In the genomic region with DNA sequence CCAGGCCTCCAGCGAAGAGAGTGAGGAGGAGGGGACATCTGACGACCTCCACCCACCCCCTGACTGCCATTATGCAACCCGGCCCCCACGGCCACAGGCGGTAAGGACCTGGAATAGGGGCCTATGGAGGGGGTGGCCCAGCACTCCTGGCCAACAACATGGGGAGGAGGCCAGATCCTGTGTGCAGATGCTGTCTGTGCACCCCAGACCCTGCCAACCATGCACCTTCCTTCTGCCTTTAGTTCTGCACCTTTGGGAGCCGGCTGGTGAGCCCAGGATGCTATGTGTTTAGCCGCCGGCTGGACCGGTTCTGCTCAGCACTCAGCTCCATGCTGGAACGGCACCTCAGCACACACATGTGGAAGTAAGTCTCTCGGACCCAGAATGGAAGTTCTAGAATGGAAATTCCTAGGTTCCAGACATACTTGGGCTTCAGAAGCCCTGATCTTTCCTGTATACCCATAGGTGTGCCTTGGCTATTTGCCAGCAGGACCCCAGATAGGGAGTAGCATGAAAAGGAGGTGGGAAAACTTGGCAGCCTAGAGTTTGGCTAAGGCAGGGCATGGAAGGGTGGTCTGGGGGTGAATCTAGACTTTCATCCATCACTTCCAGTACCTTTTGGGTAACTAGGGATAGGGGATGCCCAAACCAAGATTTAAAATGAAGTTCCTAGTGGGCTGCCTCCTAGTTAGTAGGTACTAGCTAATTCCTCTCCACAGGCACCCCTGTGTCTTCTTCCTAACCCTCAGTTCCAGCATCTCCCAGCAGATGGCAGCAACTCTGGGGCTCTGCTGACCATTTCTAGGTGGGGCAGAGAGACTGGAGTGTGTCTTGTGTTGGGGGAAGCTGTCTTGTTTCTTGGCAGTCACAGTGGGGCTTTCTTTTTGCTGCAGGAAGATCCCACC, we compare ENCODE assay signal across 8 cellular contexts. TPM values are rescaled to one million over a fixed set of nuclear protein-coding genes. Genes with fewer than 3 reads are reported as not detected.
DNase-seq lines count a peak whose midpoint lies in the region; ATAC-seq and TF ChIP-seq lines count a peak whose summit lies in the region.

No MANE protein-coding gene starts in this region.

- peak; percentile 48 for DNase-seq in GDM1 (lab: John Stamatoyannopoulos, UW)
- DNase-seq in activated naive CD8-positive, alpha-beta T cell treated with anti-CD3 and anti-CD28 coated beads, Interleukin-2, amount 10 ng/mL, durations not matched to agents 7 days and 5 days: peak; percentile 74
- peak; percentile 69 for DNase-seq in Right ventricle myocardium superior
- DNase-seq in retina: peak; percentile 50

- H3K27ac Mint-ChIP-seq in activated naive CD8-positive, alpha-beta T cell treated with anti-CD3 and anti-CD28 coated beads, Interleukin-2, amount 10 ng/mL, durations not matched to agents 7 days and 5 days: no peak overlapping the region

- no peak overlapping the region for H2AFZ ChIP-seq in KMS-11 (ENCODE audit: low read depth)

- no peak overlapping the region for H3K9ac ChIP-seq in KMS-11

- H3K4me3 ChIP-seq in KMS-11 (IDR thresholded peaks at IDR 0.05; ENCODE audit: insufficient read depth, low read depth, low read length): no peak overlapping the region

- POLR2A ChIA-PET in activated naive CD8-positive, alpha-beta T cell treated with anti-CD3 and anti-CD28 coated beads, Interleukin-2, amount 10 ng/mL, durations not matched to agents 7 days and 5 days (lab: Charles Lee): interaction anchor here (1.2 to 17.7 kb wide), 3 partner anchors 11 to 42 kb away, joined by 3 to 212 read pairs (median 4); no protein-coding TSS in a partner anchor

- peak; percentile 93 for TF ChIP-seq CTCF in KMS-11 (conservative IDR thresholded peaks at IDR 0.05; ENCODE audit: low read depth, low read length)

- H3K27me3 Mint-ChIP-seq in activated naive CD8-positive, alpha-beta T cell treated with anti-CD3 and anti-CD28 coated beads, Interleukin-2, amount 10 ng/mL, durations not matched to agents 7 days and 5 days: no peaks in the 10 kb centered on the region

- no peaks in the 10 kb centered on the region for H4K20me1 ChIP-seq in KMS-11 (ENCODE audit: insufficient read depth)

- no peak overlapping the region for H3K27ac ChIP-seq in KMS-11

- H3K27me3 ChIP-seq in KMS-11 (ENCODE audit: insufficient read depth, low read depth): no peaks in the 10 kb centered on the region

- H3K4me2 ChIP-seq in KMS-11: no peak overlapping the region

- no peak overlapping the region for H3K4me3 Mint-ChIP-seq in activated naive CD8-positive, alpha-beta T cell treated with anti-CD3 and anti-CD28 coated beads, Interleukin-2, amount 10 ng/mL, durations not matched to agents 7 days and 5 days

- intact Hi-C loops in Right ventricle myocardium superior (cut with DNase I): loop anchor here (2.0 kb wide), 1 partner anchor 43 kb away; no protein-coding TSS in a partner anchor

- peak; percentile 61 for ATAC-seq in SK-N-SH treated with all-trans-retinoic acid at 6 μM for 48 hours
- ATAC-seq in activated naive CD8-positive, alpha-beta T cell treated with anti-CD3 and anti-CD28 coated beads, Interleukin-2, amount 10 ng/mL, durations not matched to agents 7 days and 5 days (ENCODE audit: low read depth): peak; percentile 28
- ATAC-seq in Right ventricle myocardium superior (ENCODE audit: poor library complexity): peak; percentile 47
- ATAC-seq in HG02870 (IDR thresholded peaks at IDR 0.05; ENCODE audit: unreplicated experiment): no peak
- ATAC-seq in GM18907 (IDR thresholded peaks at IDR 0.05; ENCODE audit: unreplicated experiment): no peak

- peaks cover 21% of the 10 kb centered on the region for H3K4me1 ChIP-seq in KMS-11 (ENCODE audit: low read depth, poor library complexity, severe bottlenecking)

- peaks cover 10% of the 10 kb centered on the region; the same call in 1 of the 2 replicates for H3K79me2 ChIP-seq in KMS-11 (ENCODE audit: insufficient read depth, low read depth)

- H3K9me3 Mint-ChIP-seq in activated naive CD8-positive, alpha-beta T cell treated with anti-CD3 and anti-CD28 coated beads, Interleukin-2, amount 10 ng/mL, durations not matched to agents 7 days and 5 days: no peaks in the 10 kb centered on the region

- H3K36me3 Mint-ChIP-seq in activated naive CD8-positive, alpha-beta T cell treated with anti-CD3 and anti-CD28 coated beads, Interleukin-2, amount 10 ng/mL, durations not matched to agents 7 days and 5 days: peaks cover 10% of the 10 kb centered on the region

- H3K36me3 ChIP-seq in KMS-11 (ENCODE audit: insufficient read depth): no peaks in the 10 kb centered on the region

- peaks cover 15% of the 10 kb centered on the region for H3K4me1 Mint-ChIP-seq in activated naive CD8-positive, alpha-beta T cell treated with anti-CD3 and anti-CD28 coated beads, Interleukin-2, amount 10 ng/mL, durations not matched to agents 7 days and 5 days

TF ChIP-seq in SK-N-SH treated with all-trans-retinoic acid at 6 μM for 48 hours, 23 proteins besides CTCF, POLR2A, EP300 and RAD21:
- no peak for TF ChIP-seq OSR1 (CRISPR knock-in tag; IDR thresholded peaks at IDR 0.05)
- TF ChIP-seq, protein P1, sequence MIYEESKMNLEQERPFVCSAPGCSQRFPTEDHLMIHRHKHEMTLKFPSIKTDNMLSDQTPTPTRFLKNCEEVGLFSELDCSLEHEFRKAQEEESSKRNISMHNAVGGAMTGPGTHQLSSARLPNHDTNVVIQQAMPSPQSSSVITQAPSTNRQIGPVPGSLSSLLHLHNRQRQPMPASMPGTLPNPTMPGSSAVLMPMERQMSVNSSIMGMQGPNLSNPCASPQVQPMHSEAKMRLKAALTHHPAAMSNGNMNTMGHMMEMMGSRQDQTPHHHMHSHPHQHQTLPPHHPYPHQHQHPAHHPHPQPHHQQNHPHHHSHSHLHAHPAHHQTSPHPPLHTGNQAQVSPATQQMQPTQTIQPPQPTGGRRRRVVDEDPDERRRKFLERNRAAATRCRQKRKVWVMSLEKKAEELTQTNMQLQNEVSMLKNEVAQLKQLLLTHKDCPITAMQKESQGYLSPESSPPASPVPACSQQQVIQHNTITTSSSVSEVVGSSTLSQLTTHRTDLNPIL (CRISPR knock-in tag; IDR thresholded peaks at IDR 0.05; ENCODE audit: low read depth): no peak
- TF ChIP-seq ISL1 (CRISPR knock-in tag; IDR thresholded peaks at IDR 0.05): no peak
- no peak for TF ChIP-seq ZNF565 (CRISPR knock-in tag; conservative IDR thresholded peaks at IDR 0.05; ENCODE audit: low read depth)
- no peak for TF ChIP-seq ESRRG (CRISPR knock-in tag; IDR thresholded peaks at IDR 0.05)
- no peak for TF ChIP-seq RARB (CRISPR knock-in tag; IDR thresholded peaks at IDR 0.05)
- no peak for TF ChIP-seq ZFP3 (CRISPR knock-in tag; IDR thresholded peaks at IDR 0.05)
- no peak for TF ChIP-seq ZFP30 (CRISPR knock-in tag; IDR thresholded peaks at IDR 0.05)
- no peak for TF ChIP-seq ARNTL (CRISPR knock-in tag; IDR thresholded peaks at IDR 0.05; ENCODE audit: borderline replicate concordance, low read depth)
- TF ChIP-seq, protein P2, sequence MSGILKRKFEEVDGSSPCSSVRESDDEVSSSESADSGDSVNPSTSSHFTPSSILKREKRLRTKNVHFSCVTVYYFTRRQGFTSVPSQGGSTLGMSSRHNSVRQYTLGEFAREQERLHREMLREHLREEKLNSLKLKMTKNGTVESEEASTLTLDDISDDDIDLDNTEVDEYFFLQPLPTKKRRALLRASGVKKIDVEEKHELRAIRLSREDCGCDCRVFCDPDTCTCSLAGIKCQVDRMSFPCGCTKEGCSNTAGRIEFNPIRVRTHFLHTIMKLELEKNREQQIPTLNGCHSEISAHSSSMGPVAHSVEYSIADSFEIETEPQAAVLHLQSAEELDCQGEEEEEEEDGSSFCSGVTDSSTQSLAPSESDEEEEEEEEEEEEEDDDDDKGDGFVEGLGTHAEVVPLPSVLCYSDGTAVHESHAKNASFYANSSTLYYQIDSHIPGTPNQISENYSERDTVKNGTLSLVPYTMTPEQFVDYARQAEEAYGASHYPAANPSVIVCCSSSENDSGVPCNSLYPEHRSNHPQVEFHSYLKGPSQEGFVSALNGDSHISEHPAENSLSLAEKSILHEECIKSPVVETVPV (CRISPR knock-in tag; IDR thresholded peaks at IDR 0.05): no peak
- no peak for TF ChIP-seq CSDC2 (CRISPR knock-in tag; IDR thresholded peaks at IDR 0.05)
- TF ChIP-seq, protein P3, sequence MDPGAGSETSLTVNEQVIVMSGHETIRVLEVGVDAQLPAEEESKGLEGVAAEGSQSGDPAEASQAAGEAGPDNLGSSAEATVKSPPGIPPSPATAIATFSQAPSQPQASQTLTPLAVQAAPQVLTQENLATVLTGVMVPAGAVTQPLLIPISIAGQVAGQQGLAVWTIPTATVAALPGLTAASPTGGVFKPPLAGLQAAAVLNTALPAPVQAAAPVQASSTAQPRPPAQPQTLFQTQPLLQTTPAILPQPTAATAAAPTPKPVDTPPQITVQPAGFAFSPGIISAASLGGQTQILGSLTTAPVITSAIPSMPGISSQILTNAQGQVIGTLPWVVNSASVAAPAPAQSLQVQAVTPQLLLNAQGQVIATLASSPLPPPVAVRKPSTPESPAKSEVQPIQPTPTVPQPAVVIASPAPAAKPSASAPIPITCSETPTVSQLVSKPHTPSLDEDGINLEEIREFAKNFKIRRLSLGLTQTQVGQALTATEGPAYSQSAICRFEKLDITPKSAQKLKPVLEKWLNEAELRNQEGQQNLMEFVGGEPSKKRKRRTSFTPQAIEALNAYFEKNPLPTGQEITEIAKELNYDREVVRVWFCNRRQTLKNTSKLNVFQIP (CRISPR knock-in tag; IDR thresholded peaks at IDR 0.05; ENCODE audit: borderline replicate concordance, low read depth): no peak

RNA-seq across cellular contexts. Expression of a gene that starts 3.6 kb away (rescaled TPM):
- total RNA-seq in activated naive CD8-positive, alpha-beta T cell treated with anti-CD3 and anti-CD28 coated beads, Interleukin-2, amount 10 ng/mL, durations not matched to agents 7 days and 5 days: 10 to 100 TPM; 24.3 to 25.1 TPM
- total RNA-seq in Right ventricle myocardium superior: 5.3 TPM

RNA-seq across cellular contexts. Expression of a gene that starts 6.6 kb away (rescaled TPM):
- total RNA-seq in activated naive CD8-positive, alpha-beta T cell treated with anti-CD3 and anti-CD28 coated beads, Interleukin-2, amount 10 ng/mL, durations not matched to agents 7 days and 5 days: 10 to 100 TPM; 10.4 to 12.4 TPM
- total RNA-seq in Right ventricle myocardium superior: 2.4 TPM

RNA-seq across cellular contexts. Expression of a gene that starts 19.2 kb away (rescaled TPM):
- 1 to 10 TPM; 8.2 to 9.4 TPM for total RNA-seq in activated naive CD8-positive, alpha-beta T cell treated with anti-CD3 and anti-CD28 coated beads, Interleukin-2, amount 10 ng/mL, durations not matched to agents 7 days and 5 days
- total RNA-seq in Right ventricle myocardium superior: 19.3 TPM

RNA-seq across cellular contexts. Expression of a gene that starts 23.9 kb away (rescaled TPM):
- not detected for total RNA-seq in activated naive CD8-positive, alpha-beta T cell treated with anti-CD3 and anti-CD28 coated beads, Interleukin-2, amount 10 ng/mL, durations not matched to agents 7 days and 5 days
- total RNA-seq in Right ventricle myocardium superior: 28.9 TPM

RNA-seq across cellular contexts. Expression of a gene that starts 49.4 kb away (rescaled TPM):
- under 1 TPM in 1 of 2 experiments, not detected in 1; 0.39 TPM for total RNA-seq in activated naive CD8-positive, alpha-beta T cell treated with anti-CD3 and anti-CD28 coated beads, Interleukin-2, amount 10 ng/mL, durations not matched to agents 7 days and 5 days
- 0.32 TPM for total RNA-seq in Right ventricle myocardium superior

Comparison
In these comparisons a context has a peak if more than half of its experiments do, and no peak if none do; other contexts are left out.
1. ATAC-seq: peak in SK-N-SH treated with all-trans-retinoic acid at 6 μM for 48 hours (single experiment), activated naive CD8-positive, alpha-beta T cell treated with anti-CD3 and anti-CD28 coated beads, Interleukin-2, amount 10 ng/mL, durations not matched to agents 7 days and 5 days (single experiment) and Right ventricle myocardium superior (single experiment); none in HG02870 (single experiment) and GM18907 (single experiment).
2. Peak in every context shown above with its lines, with median percentiles within 50 percentile points of each other: DNase-seq.